Comparison of ENCODE assay signal across 27 cellular contexts in genomic region chr13:30898070-30898469, GRCh38. TPM values are rescaled to one million over a fixed set of nuclear protein-coding genes. Genes with fewer than 3 reads are reported as not detected.
DNase-seq lines count a peak whose midpoint lies in the region; ATAC-seq and TF ChIP-seq lines count a peak whose summit lies in the region.
"Had no signal": no experiment of that assay in that cellular context is flagged by ENCODE, and none has a peak within 500 bp of the region (broad histone marks: within the 10 kb centered on the region; RNA-seq: fewer than 3 reads in every experiment).

No MANE protein-coding gene starts in this region.

- no peak overlapping the region for H4K8ac ChIP-seq in neuronal stem cell (ENCODE audit: low read depth, low read length)

- no peak overlapping the region for H3K4ac ChIP-seq in neuronal stem cell (ENCODE audit: low read length)

- no peak overlapping the region for H2BK5ac ChIP-seq in neuronal stem cell (ENCODE audit: low read length)

- H2BK12ac ChIP-seq in neuronal stem cell (ENCODE audit: low read length): no peak overlapping the region

- H2AFZ ChIP-seq in neuronal stem cell (ENCODE audit: low read length): no peak overlapping the region

- intact Hi-C loops in heart left ventricle (cut with DNase I): no loop called here
- intact Hi-C loops in left cardiac atrium (cut with DNase I): no loop called here
- intact Hi-C loops in thyroid gland (cut with DNase I): no loop called here

- H3K23ac ChIP-seq in neuronal stem cell (ENCODE audit: low read depth, low read length, poor library complexity): no peak overlapping the region

- H3K36me3 ChIP-seq in heart left ventricle (no peaks in the 10 kb centered on the region), neuronal stem cell (replicated peaks in 1 of 2; ENCODE audit: control insufficient read depth in 2 of 2, insufficient read depth in 2 of 2, low read length in 2 of 2) (no peaks in the 10 kb centered on the region), thyroid gland (no peaks in the 10 kb centered on the region), upper lobe of left lung (no peaks in the 10 kb centered on the region)
- H3K36me3 ChIP-seq: BE2C, left lung, transverse colon had no signal

- H3K27ac ChIP-seq in heart left ventricle (peak overlapping the region in 9 of 12 donors; percentile 17 to 76 (median 55)), cingulate gyrus (ENCODE audit: low read depth, low read length) (peak overlapping the region; percentile 73), neuronal stem cell (replicated peaks; ENCODE audit: low read length) (no peak overlapping the region), thyroid gland (peak overlapping the region in 2 of 3 donors; percentile 25 to 67), upper lobe of left lung (no peak overlapping the region)

- H3K9me3 ChIP-seq in heart left ventricle (no peaks in the 10 kb centered on the region), neuronal stem cell (replicated peaks in 1 of 2; ENCODE audit: control insufficient read depth in 2 of 2, insufficient read depth in 1 of 2, low read depth in 1 of 2, low read length in 2 of 2) (no peaks in the 10 kb centered on the region), thyroid gland (no peaks in the 10 kb centered on the region), upper lobe of left lung (no peaks in the 10 kb centered on the region)
- H3K9me3 ChIP-seq: BE2C, Caco-2, left lung, transverse colon had no signal

- DNase-seq in heart left ventricle: no peak
- no peak for DNase-seq in left cardiac atrium
- DNase-seq in neuronal stem cell (ENCODE audit: low spot score): no peak
- no peak for DNase-seq in thyroid gland
- no peak for DNase-seq in activated CD4-positive, CD25-positive, alpha-beta regulatory T cell (lab: John Stamatoyannopoulos, UW)
- no peak for DNase-seq in upper lobe of left lung
- DNase-seq in GOT3 (lab: John Stamatoyannopoulos, UW): no peak
- DNase-seq: activated naive CD4-positive, alpha-beta T cell treated with Interleukin-2 at 50 U/mL for 16 hours; activated T-cell treated with anti-CD3 and anti-CD28 coated beads, Interleukin-2, amount 50 U/mL, for 1 hour; anterior cingulate cortex; BE2C; Caco-2; DND-41; left lung; NCI-H1048; NCI-H2029 treated with DMSO at 0.1 percent for 48 hours; NCI-H345; NCI-H774; nephron progenitor cell; small intestine; transverse colon had no signal

- no peak overlapping the region for H3K18ac ChIP-seq in neuronal stem cell (ENCODE audit: low read length)

- H3K4me3 ChIP-seq in heart left ventricle: no peak overlapping the region
- no peak overlapping the region for H3K4me3 ChIP-seq in neuronal stem cell (ENCODE audit: low read length in 2 of 2)
- H3K4me3 ChIP-seq in thyroid gland (replicated peaks in 1 of 3): no peak overlapping the region
- no peak overlapping the region for H3K4me3 ChIP-seq in upper lobe of left lung
- H3K4me3 ChIP-seq: left lung, transverse colon had no signal

- no peak overlapping the region for H3K9ac ChIP-seq in neuronal stem cell (ENCODE audit: low read depth, low read length, poor library complexity)

- peak overlapping the region; percentile 24 for H2AK5ac ChIP-seq in neuronal stem cell (ENCODE audit: low read depth, low read length)

- H2BK15ac ChIP-seq in neuronal stem cell (ENCODE audit: low read length): peak overlapping the region; percentile 24

- no peak for TF ChIP-seq POLR2A in heart left ventricle (IDR thresholded peaks at IDR 0.05)
- TF ChIP-seq POLR2A in thyroid gland (IDR thresholded peaks at IDR 0.05): no peak
- no peak for TF ChIP-seq POLR2A in upper lobe of left lung (IDR thresholded peaks at IDR 0.05)

- H4K91ac ChIP-seq in neuronal stem cell (ENCODE audit: low read depth, low read length, poor library complexity): no peak overlapping the region

- no peak overlapping the region for H3K14ac ChIP-seq in neuronal stem cell (ENCODE audit: low read length)

- H2BK120ac ChIP-seq in neuronal stem cell (ENCODE audit: low read depth, low read length): no peak overlapping the region

- H3K27me3 ChIP-seq in heart left ventricle (peaks cover 0 to 6% (median 0%) of the 10 kb centered on the region in 9 donors), neuronal stem cell (ENCODE audit: control insufficient read depth in 3 of 3, insufficient read depth in 3 of 3, low read depth in 1 of 3, low read length in 3 of 3) (no peaks in the 10 kb centered on the region), thyroid gland (no peaks in the 10 kb centered on the region), upper lobe of left lung (no peaks in the 10 kb centered on the region)
- H3K27me3 ChIP-seq: BE2C, transverse colon had no signal

- TF ChIP-seq EP300 in upper lobe of left lung (IDR thresholded peaks at IDR 0.05): no peak

- ATAC-seq in heart left ventricle (no peak), left cardiac atrium (no peak), upper lobe of left lung (ENCODE audit: low FRiP score in 2 of 2) (no peak)
- ATAC-seq: stimulated activated memory B cell treated with anti-CD40 and anti-IgM and Interleukin-4, amounts not matched to agents 10 μg/mL and 1 μg/mL and 100 μg/mL, for 72 hours had no signal

- H3K79me1 ChIP-seq in neuronal stem cell (ENCODE audit: low read depth, low read length): no peaks in the 10 kb centered on the region

- TF ChIP-seq CTCF in heart left ventricle (IDR thresholded peaks at IDR 0.05) (no peak), thyroid gland (IDR thresholded peaks at IDR 0.05) (no peak), upper lobe of left lung (IDR thresholded peaks at IDR 0.05) (no peak)

- H3K4me1 ChIP-seq in heart left ventricle: peaks cover 0 to 35% (median 7%) of the 10 kb centered on the region in 12 donors
- peaks cover 8 to 10% of the 10 kb centered on the region in 2 donors for H3K4me1 ChIP-seq in neuronal stem cell (ENCODE audit: control insufficient read depth in 2 of 2, insufficient read depth in 1 of 2, low read depth in 1 of 2, low read length in 2 of 2)
- peaks cover 3 to 9% of the 10 kb centered on the region in 2 donors for H3K4me1 ChIP-seq in thyroid gland
- H3K4me1 ChIP-seq in upper lobe of left lung: peaks cover 0 to 6% (median 5%) of the 10 kb centered on the region in 4 donors
- H3K4me1 ChIP-seq: BE2C, Caco-2, transverse colon had no signal

- H3K4me2 ChIP-seq in neuronal stem cell (ENCODE audit: insufficient read depth, low read length, poor library complexity, severe bottlenecking): no peak overlapping the region

RNA-seq across cellular contexts. Expression of gene MEDAG, which starts 8.0 kb away (rescaled TPM):
- total RNA-seq in heart left ventricle: 10 to 100 TPM in 3 of 9 donors, 1 to 10 TPM in 6; 4.2 to 41.9 (median 8.0) TPM
- 10 to 100 TPM in 1 of 2 donors, 1 to 10 TPM in 1; 3.8 to 11.1 TPM for polyA plus RNA-seq in heart left ventricle
- total RNA-seq in left cardiac atrium: 10 to 100 TPM in 1 of 2 donors, 1 to 10 TPM in 1; 9.6 to 36.7 TPM
- polyA plus RNA-seq in neuronal stem cell (2013, experiment 1 of 2): 0.31 TPM
- 0.18 TPM for polyA plus RNA-seq in neuronal stem cell (2013, experiment 2 of 2)
- 10 to 100 TPM; 15.2 to 99.7 (median 46.0) TPM for total RNA-seq in thyroid gland
- total RNA-seq in upper lobe of left lung: 10 to 100 TPM in 1 of 6 donors, 1 to 10 TPM in 4, not detected in 1; 1.4 to 12.1 (median 5.1) TPM
- total RNA-seq: A172; activated CD8-positive, alpha-beta T cell treated with anti-CD3 and anti-CD28 coated beads for 36 hours; Caco-2; mononuclear cell had no signal

RNA-seq across cellular contexts. Expression of gene TEX26, which starts 34.4 kb away (rescaled TPM):
- total RNA-seq in heart left ventricle (not detected), left cardiac atrium (under 1 TPM; 0.15 to 0.37 TPM), thyroid gland (under 1 TPM in 1 of 4 donors, not detected in 3; 0.27 TPM), upper lobe of left lung (1 to 10 TPM in 1 of 6 donors, under 1 TPM in 1, not detected in 4; 0.64 to 8.3 TPM)
- polyA plus RNA-seq in heart left ventricle: not detected
- polyA plus RNA-seq in neuronal stem cell (2013, experiment 1 of 2): 0.24 TPM
- polyA plus RNA-seq in neuronal stem cell (2013, experiment 2 of 2): 0.18 TPM
- total RNA-seq: A172; activated CD8-positive, alpha-beta T cell treated with anti-CD3 and anti-CD28 coated beads for 36 hours; Caco-2; LHCN-M2; mononuclear cell; transverse colon had no signal
- polyA plus RNA-seq: small intestine had no signal

Comparison
In these comparisons a context has a peak if more than half of its experiments do, and no peak if none do; other contexts are left out.
1. H3K27ac ChIP-seq: peak in heart left ventricle (9 of 12), cingulate gyrus (single experiment) and thyroid gland (2 of 3); none in neuronal stem cell (single experiment) and upper lobe of left lung (0 of 4).